9 cellular contexts compared by ENCODE assay signal in genomic region chr15:42494998-42495360, GRCh38. TPM values are rescaled to one million over a fixed set of nuclear protein-coding genes. Genes with fewer than 3 reads are reported as not detected.
A peak's percentile ranks its signal among the peaks of the same experiment; 100 is the strongest.
DNase-seq lines count a peak whose midpoint lies in the region; ATAC-seq, FAIRE-seq and TF ChIP-seq lines count a peak whose summit lies in the region.
"Had no signal": no experiment of that assay in that cellular context is flagged by ENCODE, and none has a peak within 500 bp of the region (broad histone marks: within the 10 kb centered on the region; RNA-seq: fewer than 3 reads in every experiment).

No MANE protein-coding gene starts in this region.

- POLR2A ChIA-PET in CD8-positive, alpha-beta T cell (lab: Charles Lee) = interaction anchor here (0.9 to 1.5 kb wide), 4 partner anchors 27 to 222 kb away, joined by 3 to 7 read pairs (median 4); partner anchors contain the start of genes HAUS2, LRRC57 and TMEM87A

- peak overlapping the region; percentile 90 for H3K4me3 ChIP-seq in CD8-positive, alpha-beta T cell (ENCODE audit: low read depth, low read length)
- peak overlapping the region; percentile 86 for H3K4me3 ChIP-seq in HUES6 (ENCODE audit: low read depth, low read length)

- H3K36me3 Mint-ChIP-seq in CD8-positive, alpha-beta T cell = peaks cover 23% of the 10 kb centered on the region
- no peaks in the 10 kb centered on the region for H3K36me3 Mint-ChIP-seq in neural crest cell (ENCODE audit: low read depth)

- H3K27ac Mint-ChIP-seq in CD8-positive, alpha-beta T cell = peak overlapping the region; percentile 97
- peak overlapping the region; percentile 94 for H3K27ac Mint-ChIP-seq in neural crest cell (ENCODE audit: unreplicated experiment)

- H3K27me3 ChIP-seq in CD8-positive, alpha-beta T cell (ENCODE audit: insufficient read depth, low read length) = no peaks in the 10 kb centered on the region
- H3K27me3 ChIP-seq in HUES6 (ENCODE audit: control insufficient read depth, insufficient read depth, low read length) = no peaks in the 10 kb centered on the region

- H3K4me1 ChIP-seq in CD8-positive, alpha-beta T cell (ENCODE audit: insufficient read depth, low read length) = peaks cover 41% of the 10 kb centered on the region
- peaks cover 37% of the 10 kb centered on the region for H3K4me1 ChIP-seq in HUES6 (ENCODE audit: control insufficient read depth, insufficient read depth, low read length)

- peaks cover 74% of the 10 kb centered on the region for H3K4me1 Mint-ChIP-seq in CD8-positive, alpha-beta T cell (ENCODE audit: low read depth)
- peaks cover 43% of the 10 kb centered on the region for H3K4me1 Mint-ChIP-seq in neural crest cell

- no peak for ATAC-seq in CD8-positive, alpha-beta T cell
- ATAC-seq in GM21447 (IDR thresholded peaks at IDR 0.05; ENCODE audit: unreplicated experiment) = no peak

- no peak for TF ChIP-seq CTCF in CD8-positive, alpha-beta T cell (IDR thresholded peaks at IDR 0.05)
- TF ChIP-seq CTCF in neural crest cell (conservative IDR thresholded peaks at IDR 0.05) = no peak

- no peaks in the 10 kb centered on the region for H3K9me3 ChIP-seq in CD8-positive, alpha-beta T cell (ENCODE audit: low read length)
- H3K9me3 ChIP-seq in HUES6 (ENCODE audit: control insufficient read depth, insufficient read depth, low read depth, low read length) = no peaks in the 10 kb centered on the region

- H3K4me3 Mint-ChIP-seq in CD8-positive, alpha-beta T cell = peak overlapping the region; percentile 97
- H3K4me3 Mint-ChIP-seq in neural crest cell = peak overlapping the region; percentile 96

- no peak for FAIRE-seq in frontal cortex (lab: Jason Lieb, UNC)
- FAIRE-seq: TTC549 had no signal

- CTCF ChIA-PET in CD8-positive, alpha-beta T cell (lab: Charles Lee) = interaction anchor here (1.7 kb wide), 1 partner anchor 23 kb away, joined by 6 read pairs; no protein-coding TSS in a partner anchor

- peak overlapping the region; percentile 60 for H3K27ac ChIP-seq in CD8-positive, alpha-beta T cell (ENCODE audit: low read depth, low read length)
- no peak overlapping the region; the same call in 1 of the 2 replicates for H3K27ac ChIP-seq in HUES6 (ENCODE audit: low read depth, low read length)

- no peaks in the 10 kb centered on the region for H3K27me3 Mint-ChIP-seq in CD8-positive, alpha-beta T cell (ENCODE audit: low read depth)
- no peaks in the 10 kb centered on the region for H3K27me3 Mint-ChIP-seq in neural crest cell (ENCODE audit: low read depth)

- H3K9ac ChIP-seq in HUES6 (ENCODE audit: low read length) = peak overlapping the region; percentile 6

- no peaks in the 10 kb centered on the region for H3K9me3 Mint-ChIP-seq in CD8-positive, alpha-beta T cell
- no peaks in the 10 kb centered on the region for H3K9me3 Mint-ChIP-seq in neural crest cell

- DNase-seq in CD8-positive, alpha-beta T cell = peak in 3 of 7 experiments; percentile 21 to 37 (median 35)
- peak; percentile 7 for DNase-seq in activated effector memory CD4-positive, alpha-beta T cell treated with Interleukin-2 at 50 U/mL for 16 hours
- DNase-seq in frontal cortex (ENCODE audit: low spot score in 2 of 2) = peak; percentile 68 to 69
- no peak for DNase-seq in neural crest cell (ENCODE audit: low read depth, low spot score)
- no peak for DNase-seq in islet precursor cell
- DNase-seq in NCI-H2107 treated with DMSO at 0.1 percent for 48 hours (lab: John Stamatoyannopoulos, UW; ENCODE audit: unreplicated experiment) = no peak

- intact Hi-C loops in CD8-positive, alpha-beta T cell (cut with DNase I, micrococcal nuclease) = loop anchor here (1.0 to 10.0 kb wide), 9 partner anchors 222 to 1297 kb away; partner anchors contain the start of genes GANC (in 2 of the 2), TMEM87A (in 2 of the 2), TTBK2 (in 2 of the 2) and CDAN1 (in 1 of the 2)

- H3K36me3 ChIP-seq in CD8-positive, alpha-beta T cell (ENCODE audit: insufficient read depth, low read length) = no peaks in the 10 kb centered on the region
- H3K36me3 ChIP-seq in HUES6 (ENCODE audit: control insufficient read depth, insufficient read depth, low read length) = no peaks in the 10 kb centered on the region

RNA-seq across cellular contexts. Expression of gene SNAP23, which starts 0.5 kb away (rescaled TPM):
- 10 to 100 TPM; 30.9 to 39.9 TPM for total RNA-seq in CD8-positive, alpha-beta T cell
- total RNA-seq in frontal cortex (22.4 TPM), neural crest cell (54.8 and 59.2 TPM in 2 replicates)

RNA-seq across cellular contexts. Expression of gene ZNF106, which starts 4.0 kb away (rescaled TPM):
- total RNA-seq in CD8-positive, alpha-beta T cell = 10 to 100 TPM; 28.1 to 28.4 TPM
- total RNA-seq in frontal cortex (39.1 TPM), neural crest cell (61.3 and 69.6 TPM in 2 replicates)

RNA-seq across cellular contexts. Expression of gene LRRC57, which starts 53.6 kb away (rescaled TPM):
- total RNA-seq in CD8-positive, alpha-beta T cell = 10 to 100 TPM; 30.0 to 31.1 TPM
- 14.3 TPM for total RNA-seq in frontal cortex
- 42.9 and 43.8 TPM in 2 replicates for total RNA-seq in neural crest cell

RNA-seq across cellular contexts. Expression of gene HAUS2, which starts 53.7 kb away (rescaled TPM):
- 10 to 100 TPM; 33.1 to 39.1 TPM for total RNA-seq in CD8-positive, alpha-beta T cell
- total RNA-seq in frontal cortex = 60.7 TPM
- total RNA-seq in neural crest cell = 34.7 and 36.5 TPM in 2 replicates

Comparison
In these comparisons a context has a peak if more than half of its experiments do, and no peak if none do; other contexts are left out.
1. DNase-seq: peak in activated effector memory CD4-positive, alpha-beta T cell treated with Interleukin-2 at 50 U/mL for 16 hours (single experiment) and frontal cortex (2 of 2); none in neural crest cell (single experiment), islet precursor cell (single experiment) and NCI-H2107 treated with DMSO at 0.1 percent for 48 hours (single experiment).